8 cellular contexts compared by ENCODE assay signal in genomic region chr22:43110444-43110926, GRCh38. TPM values are rescaled to one million over a fixed set of nuclear protein-coding genes. Genes with fewer than 3 reads are reported as not detected.
DNase-seq lines count a peak whose midpoint lies in the region; ATAC-seq and TF ChIP-seq lines count a peak whose summit lies in the region.

A gene with protein sequence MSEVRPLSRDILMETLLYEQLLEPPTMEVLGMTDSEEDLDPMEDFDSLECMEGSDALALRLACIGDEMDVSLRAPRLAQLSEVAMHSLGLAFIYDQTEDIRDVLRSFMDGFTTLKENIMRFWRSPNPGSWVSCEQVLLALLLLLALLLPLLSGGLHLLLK (plus strand): TSS chr22:43110750. CDS start chr22:43124023, 13,273 bp downstream.

- peak within 1 kb of the TSS; percentile 80 to 91 (median 88) for H3K4me3 Mint-ChIP-seq in CD4-positive, alpha-beta memory T cell
- H3K4me3 Mint-ChIP-seq in osteocyte (ENCODE audit: unreplicated experiment): peak within 1 kb of the TSS; percentile 69

- H3K36me3 ChIP-seq in CD4-positive, alpha-beta memory T cell (ENCODE audit: insufficient read depth, low read length): no peaks in the 10 kb centered on the region
- H3K36me3 ChIP-seq in HCT116 (ENCODE audit: control insufficient read depth in 1 of 2, insufficient read depth in 2 of 2, low read length in 2 of 2): no peaks in the 10 kb centered on the region

- H3K9ac ChIP-seq in HCT116 (ENCODE audit: low read length): peak within 1 kb of the TSS; percentile 76

- ATAC-seq in HCT116 (peak; percentile 81), HG03097 (IDR thresholded peaks at IDR 0.05; ENCODE audit: low FRiP score, unreplicated experiment) (no peak)

- DNase-seq in CD4-positive, alpha-beta memory T cell: peak; percentile 32 to 58 (median 34)
- DNase-seq in HCT116 (ENCODE audit: low read depth, low spot score): no peak
- DNase-seq in OCI-M1 (lab: John Stamatoyannopoulos, UW): peak; percentile 63
- peak; percentile 9 to 28 for DNase-seq in activated T-helper 1 cell treated with anti-CD3 and anti-CD28 coated beads, Interleukin-2, amount 50 U/mL, for 16 hours (ENCODE audit: low read depth in 1 of 2, low spot score in 1 of 2)
- peak; percentile 50 for DNase-seq in foreskin melanocyte
- DNase-seq in osteocyte (ENCODE audit: extremely low spot score, unreplicated experiment): no peak
- no peak for DNase-seq in NCI-H2107 (lab: John Stamatoyannopoulos, UW)

- H3K27me3 ChIP-seq in CD4-positive, alpha-beta memory T cell (ENCODE audit: insufficient read depth, low read length): no peaks in the 10 kb centered on the region
- no peaks in the 10 kb centered on the region for H3K27me3 ChIP-seq in HCT116 (ENCODE audit: insufficient read depth, low read length)

- CTCF ChIA-PET in CD4-positive, alpha-beta memory T cell (lab: Charles Lee; ENCODE audit: partially characterized antibody): interaction anchor here (1.0 kb wide), 1 partner anchor 37 kb away, joined by 3 read pairs; no protein-coding TSS in a partner anchor
- CTCF ChIA-PET in HCT116 (lab: Charles Lee): no interaction called here

- no peaks in the 10 kb centered on the region for H4K20me1 ChIP-seq in HCT116 (ENCODE audit: insufficient read depth)

- peaks cover 12% of the 10 kb centered on the region for H3K4me1 ChIP-seq in CD4-positive, alpha-beta memory T cell (ENCODE audit: insufficient read depth, low read length)
- peaks cover 8 to 18% of the 10 kb centered on the region in 2 experiments for H3K4me1 ChIP-seq in HCT116 (ENCODE audit: control insufficient read depth in 1 of 2, insufficient read depth in 2 of 2, low read length in 2 of 2)

- no peaks in the 10 kb centered on the region for H3K9me3 Mint-ChIP-seq in CD4-positive, alpha-beta memory T cell
- H3K9me3 Mint-ChIP-seq in osteocyte (ENCODE audit: unreplicated experiment): no peaks in the 10 kb centered on the region

- TF ChIP-seq RAD21 in HCT116 (IDR thresholded peaks at IDR 0.05; ENCODE audit: low read depth): peak; percentile 11; the same call in 1 of the 2 replicates

- H3K4me2 ChIP-seq in HCT116 (ENCODE audit: low read length): peak within 1 kb of the TSS; percentile 97

- H2AFZ ChIP-seq in HCT116 (ENCODE audit: low read depth, low read length, poor library complexity, severe bottlenecking): peak within 1 kb of the TSS; percentile 77

- no peaks in the 10 kb centered on the region for H3K36me3 Mint-ChIP-seq in CD4-positive, alpha-beta memory T cell
- no peaks in the 10 kb centered on the region for H3K36me3 Mint-ChIP-seq in osteocyte (ENCODE audit: unreplicated experiment)

- RAD21 ChIA-PET in HCT116 (lab: Charles Lee; ENCODE audit: low non-redundant PET in 1 of 2, low total read pairs in 2 of 2, uncharacterized antibody in 2 of 2, unreplicated experiment in 2 of 2): interaction anchor here in 1 of 2 experiments (0.7 kb wide), 1 partner anchor 35 kb away, joined by 4 read pairs; no protein-coding TSS in a partner anchor

- H3K9me3 ChIP-seq in CD4-positive, alpha-beta memory T cell (ENCODE audit: control insufficient read depth in 1 of 2, low read length in 2 of 2): no peaks in the 10 kb centered on the region
- no peaks in the 10 kb centered on the region for H3K9me3 ChIP-seq in HCT116 (ENCODE audit: control insufficient read depth in 1 of 2, insufficient read depth in 1 of 2, low read depth in 1 of 2, low read length in 2 of 2)

- H3K27ac ChIP-seq in CD4-positive, alpha-beta memory T cell (ENCODE audit: low read depth, low read length): peak within 1 kb of the TSS; percentile 35
- H3K27ac ChIP-seq in HCT116 (ENCODE audit: low read depth, low read length): peak within 1 kb of the TSS; percentile 74; the same call in 1 of the 2 replicates

- peak within 1 kb of the TSS; percentile 28 to 74 for H3K4me3 ChIP-seq in CD4-positive, alpha-beta memory T cell (ENCODE audit: low read length in 2 of 2)
- peak within 1 kb of the TSS; percentile 65 to 83 for H3K4me3 ChIP-seq in HCT116 (replicated peaks in 1 of 2; ENCODE audit: low read depth in 1 of 2, low read length in 2 of 2)

- peaks cover 4 to 11% (median 7%) of the 10 kb centered on the region in 4 donors for H3K4me1 Mint-ChIP-seq in CD4-positive, alpha-beta memory T cell
- peaks cover 4% of the 10 kb centered on the region for H3K4me1 Mint-ChIP-seq in osteocyte (ENCODE audit: unreplicated experiment)

- no peak for TF ChIP-seq CTCF in HCT116 (IDR thresholded peaks at IDR 0.05 in 2 of 3, conservative IDR thresholded peaks at IDR 0.05 in 1 of 3; ENCODE audit: borderline replicate concordance in 1 of 3, insufficient read depth in 1 of 3, low read depth in 2 of 3, low read length in 2 of 3)
- TF ChIP-seq CTCF in osteocyte (IDR thresholded peaks at IDR 0.05): no peak

- H3K27me3 Mint-ChIP-seq in CD4-positive, alpha-beta memory T cell: no peaks in the 10 kb centered on the region
- peaks cover 39% of the 10 kb centered on the region for H3K27me3 Mint-ChIP-seq in osteocyte (ENCODE audit: unreplicated experiment)

- peaks cover 24% of the 10 kb centered on the region; the same call in 1 of the 2 replicates for H3K79me2 ChIP-seq in HCT116 (ENCODE audit: insufficient read depth, low read length)

- POLR2A ChIA-PET in CD4-positive, alpha-beta memory T cell (lab: Charles Lee; ENCODE audit: partially characterized antibody): interaction anchor here (0.8 to 1.4 kb wide), 3 partner anchors 26 to 95 kb away, joined by 3 to 7 read pairs (median 3); partner anchors contain the start of gene MCAT
- POLR2A ChIA-PET in HCT116 (lab: Charles Lee): interaction anchor here (0.7 to 5.4 kb wide), 4 partner anchors 14 to 834 kb away, joined by 3 to 28 read pairs (median 4); no protein-coding TSS in a partner anchor

- H3K9me2 ChIP-seq in HCT116 (ENCODE audit: insufficient read depth): no peaks in the 10 kb centered on the region

- peak; percentile 53 for TF ChIP-seq POLR2A in HCT116 (IDR thresholded peaks at IDR 0.05; ENCODE audit: borderline replicate concordance, extremely low read depth, insufficient read depth, insufficient read length)

- peak within 1 kb of the TSS in 5 of 7 donors; percentile 42 to 87 (median 81) for H3K27ac Mint-ChIP-seq in CD4-positive, alpha-beta memory T cell
- H3K27ac Mint-ChIP-seq in osteocyte (ENCODE audit: unreplicated experiment): no peak within 1 kb of the TSS

- intact Hi-C loops in CD4-positive, alpha-beta memory T cell (cut with micrococcal nuclease): loop anchor here (1.0 to 5.0 kb wide), 3 partner anchors 22 to 42 kb away; partner anchors contain the start of genes TSPO and TTLL1
- intact Hi-C loops in HCT116 (cut with micrococcal nuclease): no loop called here

- no TSS peak for BruUV-seq in HCT116 (replicated peaks; lab: Mats Ljungman, UMichigan)

TF ChIP-seq in HCT116, 20 proteins besides CTCF, POLR2A, EP300 and RAD21:
- TF ChIP-seq MAX (IDR thresholded peaks at IDR 0.05) (peak; percentile 49; the same call in 1 of the 2 replicates), POLR2AphosphoS5 (IDR thresholded peaks at IDR 0.05; ENCODE audit: low read depth, low read length) (peak; percentile 70; the same call in 1 of the 2 replicates), EZH2phosphoT487 (IDR thresholded peaks at IDR 0.05; ENCODE audit: borderline replicate concordance) (no peak), CEBPB (IDR thresholded peaks at IDR 0.05; ENCODE audit: low read depth) (no peak)

RNA-seq across cellular contexts. Expression of the gene that starts here (rescaled TPM):
- 1 to 10 TPM; 2.5 to 2.7 TPM for total RNA-seq in CD4-positive, alpha-beta memory T cell
- polyA plus RNA-seq in CD4-positive, alpha-beta memory T cell: 1 to 10 TPM; 8.5 to 8.8 TPM
- total RNA-seq in HCT116 (2021; ENCODE audit: unreplicated experiment) (31.0 TPM), osteocyte (not detected in 2 replicates)
- polyA plus RNA-seq in HCT116 (2012): 30.0 and 30.2 TPM in 2 replicates

Comparison
In these comparisons a context has a peak if more than half of its experiments do, and no peak if none do; other contexts are left out.
1. DNase-seq: peak in CD4-positive, alpha-beta memory T cell (5 of 5), OCI-M1 (single experiment), activated T-helper 1 cell treated with anti-CD3 and anti-CD28 coated beads, Interleukin-2, amount 50 U/mL, for 16 hours (2 of 2) and foreskin melanocyte (single experiment); none in HCT116 (single experiment), osteocyte (single experiment) and NCI-H2107 (single experiment).